In the genomic region with DNA sequence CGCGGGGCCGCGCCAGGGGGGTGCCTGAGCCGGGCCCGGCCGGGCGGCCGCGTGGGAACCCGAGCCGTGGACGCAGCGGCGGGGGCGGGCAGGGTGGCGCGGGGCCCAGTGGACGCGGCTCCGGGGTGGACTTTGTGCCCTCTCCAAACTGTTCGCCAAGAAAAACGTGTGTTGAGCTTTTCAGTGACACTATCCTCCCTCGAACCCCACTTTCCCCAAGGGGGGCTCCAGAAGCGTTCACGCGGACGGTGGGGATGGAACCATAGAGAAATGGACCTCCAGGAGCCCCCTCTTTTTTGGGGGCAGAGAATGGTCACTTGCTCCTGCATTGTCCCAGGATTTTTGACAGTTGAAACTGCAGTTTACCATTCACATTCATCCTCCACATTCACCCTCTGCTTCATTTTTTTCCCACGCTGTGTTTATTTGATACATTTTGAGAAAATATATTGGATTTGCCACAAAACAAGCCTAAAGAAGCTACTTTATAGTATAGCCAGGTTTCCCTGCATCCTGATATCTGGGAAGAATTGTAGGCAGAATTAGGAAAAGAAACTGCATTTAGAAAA, we compare ENCODE assay signal across 1 cellular context.
TF ChIP-seq lines count a peak whose summit lies in the region.

No MANE protein-coding gene starts in this region.

TF ChIP-seq in WTC11, 78 proteins besides CTCF, POLR2A, EP300 and RAD21 (continued from another document):
- TF ChIP-seq, protein P1, sequence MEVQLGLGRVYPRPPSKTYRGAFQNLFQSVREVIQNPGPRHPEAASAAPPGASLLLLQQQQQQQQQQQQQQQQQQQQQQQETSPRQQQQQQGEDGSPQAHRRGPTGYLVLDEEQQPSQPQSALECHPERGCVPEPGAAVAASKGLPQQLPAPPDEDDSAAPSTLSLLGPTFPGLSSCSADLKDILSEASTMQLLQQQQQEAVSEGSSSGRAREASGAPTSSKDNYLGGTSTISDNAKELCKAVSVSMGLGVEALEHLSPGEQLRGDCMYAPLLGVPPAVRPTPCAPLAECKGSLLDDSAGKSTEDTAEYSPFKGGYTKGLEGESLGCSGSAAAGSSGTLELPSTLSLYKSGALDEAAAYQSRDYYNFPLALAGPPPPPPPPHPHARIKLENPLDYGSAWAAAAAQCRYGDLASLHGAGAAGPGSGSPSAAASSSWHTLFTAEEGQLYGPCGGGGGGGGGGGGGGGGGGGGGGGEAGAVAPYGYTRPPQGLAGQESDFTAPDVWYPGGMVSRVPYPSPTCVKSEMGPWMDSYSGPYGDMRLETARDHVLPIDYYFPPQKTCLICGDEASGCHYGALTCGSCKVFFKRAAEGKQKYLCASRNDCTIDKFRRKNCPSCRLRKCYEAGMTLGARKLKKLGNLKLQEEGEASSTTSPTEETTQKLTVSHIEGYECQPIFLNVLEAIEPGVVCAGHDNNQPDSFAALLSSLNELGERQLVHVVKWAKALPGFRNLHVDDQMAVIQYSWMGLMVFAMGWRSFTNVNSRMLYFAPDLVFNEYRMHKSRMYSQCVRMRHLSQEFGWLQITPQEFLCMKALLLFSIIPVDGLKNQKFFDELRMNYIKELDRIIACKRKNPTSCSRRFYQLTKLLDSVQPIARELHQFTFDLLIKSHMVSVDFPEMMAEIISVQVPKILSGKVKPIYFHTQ (CRISPR knock-in tag; IDR thresholded peaks at IDR 0.05): no peak
- TF ChIP-seq, protein P2, sequence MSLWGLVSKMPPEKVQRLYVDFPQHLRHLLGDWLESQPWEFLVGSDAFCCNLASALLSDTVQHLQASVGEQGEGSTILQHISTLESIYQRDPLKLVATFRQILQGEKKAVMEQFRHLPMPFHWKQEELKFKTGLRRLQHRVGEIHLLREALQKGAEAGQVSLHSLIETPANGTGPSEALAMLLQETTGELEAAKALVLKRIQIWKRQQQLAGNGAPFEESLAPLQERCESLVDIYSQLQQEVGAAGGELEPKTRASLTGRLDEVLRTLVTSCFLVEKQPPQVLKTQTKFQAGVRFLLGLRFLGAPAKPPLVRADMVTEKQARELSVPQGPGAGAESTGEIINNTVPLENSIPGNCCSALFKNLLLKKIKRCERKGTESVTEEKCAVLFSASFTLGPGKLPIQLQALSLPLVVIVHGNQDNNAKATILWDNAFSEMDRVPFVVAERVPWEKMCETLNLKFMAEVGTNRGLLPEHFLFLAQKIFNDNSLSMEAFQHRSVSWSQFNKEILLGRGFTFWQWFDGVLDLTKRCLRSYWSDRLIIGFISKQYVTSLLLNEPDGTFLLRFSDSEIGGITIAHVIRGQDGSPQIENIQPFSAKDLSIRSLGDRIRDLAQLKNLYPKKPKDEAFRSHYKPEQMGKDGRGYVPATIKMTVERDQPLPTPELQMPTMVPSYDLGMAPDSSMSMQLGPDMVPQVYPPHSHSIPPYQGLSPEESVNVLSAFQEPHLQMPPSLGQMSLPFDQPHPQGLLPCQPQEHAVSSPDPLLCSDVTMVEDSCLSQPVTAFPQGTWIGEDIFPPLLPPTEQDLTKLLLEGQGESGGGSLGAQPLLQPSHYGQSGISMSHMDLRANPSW (CRISPR knock-in tag; conservative IDR thresholded peaks at IDR 0.05; ENCODE audit: low read depth): no peak
- no peak for TF ChIP-seq ZNF317 (CRISPR knock-in tag; IDR thresholded peaks at IDR 0.05; ENCODE audit: borderline replicate concordance, low read depth)
- TF ChIP-seq ZNF396 (CRISPR knock-in tag; IDR thresholded peaks at IDR 0.05; ENCODE audit: borderline replicate concordance): no peak
- TF ChIP-seq, protein P3, sequence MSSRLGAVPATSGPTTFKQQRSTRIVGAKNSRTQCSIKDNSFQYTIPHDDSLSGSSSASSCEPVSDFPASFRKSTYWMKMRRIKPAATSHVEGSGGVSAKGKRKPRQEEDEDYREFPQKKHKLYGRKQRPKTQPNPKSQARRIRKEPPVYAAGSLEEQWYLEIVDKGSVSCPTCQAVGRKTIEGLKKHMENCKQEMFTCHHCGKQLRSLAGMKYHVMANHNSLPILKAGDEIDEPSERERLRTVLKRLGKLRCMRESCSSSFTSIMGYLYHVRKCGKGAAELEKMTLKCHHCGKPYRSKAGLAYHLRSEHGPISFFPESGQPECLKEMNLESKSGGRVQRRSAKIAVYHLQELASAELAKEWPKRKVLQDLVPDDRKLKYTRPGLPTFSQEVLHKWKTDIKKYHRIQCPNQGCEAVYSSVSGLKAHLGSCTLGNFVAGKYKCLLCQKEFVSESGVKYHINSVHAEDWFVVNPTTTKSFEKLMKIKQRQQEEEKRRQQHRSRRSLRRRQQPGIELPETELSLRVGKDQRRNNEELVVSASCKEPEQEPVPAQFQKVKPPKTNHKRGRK (CRISPR knock-in tag; IDR thresholded peaks at IDR 0.05; ENCODE audit: borderline replicate concordance): no peak
- TF ChIP-seq, protein P4, sequence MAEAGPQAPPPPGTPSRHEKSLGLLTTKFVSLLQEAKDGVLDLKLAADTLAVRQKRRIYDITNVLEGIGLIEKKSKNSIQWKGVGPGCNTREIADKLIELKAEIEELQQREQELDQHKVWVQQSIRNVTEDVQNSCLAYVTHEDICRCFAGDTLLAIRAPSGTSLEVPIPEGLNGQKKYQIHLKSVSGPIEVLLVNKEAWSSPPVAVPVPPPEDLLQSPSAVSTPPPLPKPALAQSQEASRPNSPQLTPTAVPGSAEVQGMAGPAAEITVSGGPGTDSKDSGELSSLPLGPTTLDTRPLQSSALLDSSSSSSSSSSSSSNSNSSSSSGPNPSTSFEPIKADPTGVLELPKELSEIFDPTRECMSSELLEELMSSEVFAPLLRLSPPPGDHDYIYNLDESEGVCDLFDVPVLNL (CRISPR knock-in tag; IDR thresholded peaks at IDR 0.05; ENCODE audit: borderline replicate concordance, low read depth): no peak
- TF ChIP-seq CREB1 (CRISPR knock-in tag; IDR thresholded peaks at IDR 0.05): no peak
- TF ChIP-seq ETV6 (CRISPR knock-in tag; IDR thresholded peaks at IDR 0.05): no peak
- no peak for TF ChIP-seq GTF2I (CRISPR knock-in tag; conservative IDR thresholded peaks at IDR 0.05)
TF ChIP-seq in WTC11: peak in this region for 0.
